ENCODE assay signal across 18 cellular contexts in genomic region chr2:231632559-231633142, GRCh38. TPM values are rescaled to one million over a fixed set of nuclear protein-coding genes. Genes with fewer than 3 reads are reported as not detected.
A peak's percentile ranks its signal among the peaks of the same experiment; 100 is the strongest.
DNase-seq lines count a peak whose midpoint lies in the region; ATAC-seq and TF ChIP-seq lines count a peak whose summit lies in the region.
"Had no signal": no experiment of that assay in that cellular context is flagged by ENCODE, and none has a peak within 500 bp of the region (broad histone marks: within the 10 kb centered on the region; RNA-seq: fewer than 3 reads in every experiment).

No MANE protein-coding gene starts in this region.

- H3K4me1 Mint-ChIP-seq in activated T-helper 17 cell treated with anti-CD3 and anti-CD28 coated beads, Interleukin-2, amount 50 U/mL, for 72 hours, result peaks cover 5% of the 10 kb centered on the region
- H3K4me1 Mint-ChIP-seq in CD8-positive, alpha-beta memory T cell, result peaks cover 4 to 5% (median 4%) of the 10 kb centered on the region in 3 donors

- no peaks in the 10 kb centered on the region for H3K27me3 ChIP-seq in BLaER1
- no peaks in the 10 kb centered on the region for H3K27me3 ChIP-seq in osteoblast (ENCODE audit: insufficient read depth, low read length)
- H3K27me3 ChIP-seq in testis, result no peaks in the 10 kb centered on the region
- H3K27me3 ChIP-seq in CD8-positive, alpha-beta memory T cell (ENCODE audit: insufficient read depth, low read length, poor library complexity, severe bottlenecking), result no peaks in the 10 kb centered on the region
- H3K27me3 ChIP-seq in thyroid gland, result no peaks in the 10 kb centered on the region
- H3K27me3 ChIP-seq: upper lobe of left lung had no signal

- H3K9me3 ChIP-seq in BLaER1 (no peaks in the 10 kb centered on the region), osteoblast (ENCODE audit: low read depth, low read length) (no peaks in the 10 kb centered on the region), testis (no peaks in the 10 kb centered on the region), thyroid gland (no peaks in the 10 kb centered on the region)
- no peaks in the 10 kb centered on the region for H3K9me3 ChIP-seq in CD8-positive, alpha-beta memory T cell (ENCODE audit: low read length)
- H3K9me3 ChIP-seq: upper lobe of left lung had no signal

- peak overlapping the region; percentile 57 for H2AFZ ChIP-seq in osteoblast (ENCODE audit: low read length)

- H3K27ac ChIP-seq in BLaER1, result peak overlapping the region; percentile 48
- H3K27ac ChIP-seq in osteoblast (ENCODE audit: low read depth, low read length), result peak overlapping the region; percentile 62
- H3K27ac ChIP-seq in testis, result no peak overlapping the region
- no peak overlapping the region for H3K27ac ChIP-seq in CD8-positive, alpha-beta memory T cell (ENCODE audit: low read depth, low read length)
- peak overlapping the region in 1 of 3 donors; percentile 67 for H3K27ac ChIP-seq in thyroid gland
- H3K27ac ChIP-seq: upper lobe of left lung had no signal

- 0 out of 2 replicates have a peak overlapping the region, but pooled peaks have one; percentile 48 for H3K9ac ChIP-seq in BLaER1

- intact Hi-C loops in testis (cut with DNase I; ENCODE audit: low total_unique reads), result no loop called here
- intact Hi-C loops in thyroid gland (cut with DNase I), result no loop called here

- peaks cover 46% of the 10 kb centered on the region for H3K4me1 ChIP-seq in BLaER1
- peaks cover 30% of the 10 kb centered on the region for H3K4me1 ChIP-seq in osteoblast (ENCODE audit: insufficient read depth, low read length)
- H3K4me1 ChIP-seq in testis, result no peaks in the 10 kb centered on the region
- H3K4me1 ChIP-seq in CD8-positive, alpha-beta memory T cell (ENCODE audit: insufficient read depth, low read length), result no peaks in the 10 kb centered on the region
- peaks cover 7 to 32% of the 10 kb centered on the region in 2 donors for H3K4me1 ChIP-seq in thyroid gland

- no peaks in the 10 kb centered on the region for H3K27me3 Mint-ChIP-seq in activated T-helper 17 cell treated with anti-CD3 and anti-CD28 coated beads, Interleukin-2, amount 50 U/mL, for 72 hours
- peaks cover 0 to 4% of the 10 kb centered on the region in 2 donors for H3K27me3 Mint-ChIP-seq in CD8-positive, alpha-beta memory T cell
- H3K27me3 Mint-ChIP-seq: activated naive CD8-positive, alpha-beta T cell treated with anti-CD3 and anti-CD28 coated beads for 36 hours had no signal

- H3K4me2 ChIP-seq in BLaER1 (peak overlapping the region; percentile 55), osteoblast (ENCODE audit: insufficient read depth, low read length) (peak overlapping the region; percentile 12)

- no peak overlapping the region for H3K4me3 Mint-ChIP-seq in activated T-helper 17 cell treated with anti-CD3 and anti-CD28 coated beads, Interleukin-2, amount 50 U/mL, for 72 hours
- no peak overlapping the region for H3K4me3 Mint-ChIP-seq in CD8-positive, alpha-beta memory T cell
- H3K4me3 Mint-ChIP-seq: activated naive CD8-positive, alpha-beta T cell treated with anti-CD3 and anti-CD28 coated beads for 36 hours; CD4-positive, CD25-positive, alpha-beta regulatory T cell; dendritic cell treated with granulocyte-macrophage colony-stimulating factor and Interleukin-4, amounts not matched to agents 40 ng/mL and 50 ng/mL, for 4 days had no signal

- peak overlapping the region; percentile 20 for H3K27ac Mint-ChIP-seq in activated T-helper 17 cell treated with anti-CD3 and anti-CD28 coated beads, Interleukin-2, amount 50 U/mL, for 72 hours
- H3K27ac Mint-ChIP-seq in CD8-positive, alpha-beta memory T cell, result no peak overlapping the region
- H3K27ac Mint-ChIP-seq: activated naive CD8-positive, alpha-beta T cell treated with anti-CD3 and anti-CD28 coated beads for 36 hours; dendritic cell treated with granulocyte-macrophage colony-stimulating factor and Interleukin-4, amounts not matched to agents 40 ng/mL and 50 ng/mL, for 4 days had no signal

- H4K20me1 ChIP-seq in BLaER1, result no peaks in the 10 kb centered on the region
- no peaks in the 10 kb centered on the region for H4K20me1 ChIP-seq in osteoblast (ENCODE audit: insufficient read depth, low read length)

- TF ChIP-seq POLR2A in testis (IDR thresholded peaks at IDR 0.05), result no peak
- no peak for TF ChIP-seq POLR2A in thyroid gland (IDR thresholded peaks at IDR 0.05)

- ATAC-seq in activated T-helper 17 cell treated with anti-CD3 and anti-CD28 coated beads, Interleukin-2, amount 50 U/mL, for 72 hours (replicated peaks), result no peak
- ATAC-seq: activated CD4-positive, CD25-positive, alpha-beta regulatory T cell treated with anti-CD3 and anti-CD28 coated beads, Interleukin-2, amount 50 U/mL, for 24 hours had no signal

- CTCF ChIA-PET in CD8-positive, alpha-beta memory T cell (lab: Charles Lee), result interaction anchor here (1.1 to 2.4 kb wide), 3 partner anchors 10 to 150 kb away, joined by 3 to 5 read pairs (median 3); no protein-coding TSS in a partner anchor

- H3K36me3 Mint-ChIP-seq in activated T-helper 17 cell treated with anti-CD3 and anti-CD28 coated beads, Interleukin-2, amount 50 U/mL, for 72 hours (ENCODE audit: low read depth), result no peaks in the 10 kb centered on the region
- H3K36me3 Mint-ChIP-seq in CD8-positive, alpha-beta memory T cell, result no peaks in the 10 kb centered on the region
- H3K36me3 Mint-ChIP-seq: activated naive CD8-positive, alpha-beta T cell treated with anti-CD3 and anti-CD28 coated beads for 36 hours; CD4-positive, CD25-positive, alpha-beta regulatory T cell had no signal

- H3K4me3 ChIP-seq in BLaER1 (no peak overlapping the region), fibroblast of mammary gland (ENCODE audit: control insufficient read depth, low read depth, low read length) (no peak overlapping the region), osteoblast (ENCODE audit: insufficient read depth, low read length) (no peak overlapping the region), testis (no peak overlapping the region), thyroid gland (replicated peaks in 1 of 3) (no peak overlapping the region)
- no peak overlapping the region for H3K4me3 ChIP-seq in CD8-positive, alpha-beta memory T cell (ENCODE audit: low read length)
- H3K4me3 ChIP-seq: upper lobe of left lung had no signal

- DNase-seq in fibroblast of mammary gland (ENCODE audit: low read depth) (peak; percentile 79), osteoblast (ENCODE audit: insufficient read length, low spot score, missing footprints) (peak; percentile 97), NCI-H510A (lab: John Stamatoyannopoulos, UW) (no peak), testis (no peak), thyroid gland (no peak)
- no peak for DNase-seq in CD8-positive, alpha-beta memory T cell
- DNase-seq: activated naive CD8-positive, alpha-beta T cell treated with anti-CD3 and anti-CD28 coated beads for 36 hours; CD4-positive, CD25-positive, alpha-beta regulatory T cell; NCI-H1436 treated with DMSO at 0.1 percent for 48 hours; NCI-H524 treated with DMSO at 0.1 percent for 48 hours; upper lobe of left lung had no signal

- POLR2A ChIA-PET in CD8-positive, alpha-beta memory T cell (lab: Charles Lee), result no interaction called here

- 82 to 87% methylated on average over 14 of the region's 14 CpGs for WGBS in testis, 2 donors
- WGBS in thyroid gland, 2 donors, result 73 to 81% methylated on average over 14 of the region's 14 CpGs

- H3K36me3 ChIP-seq in BLaER1 (no peaks in the 10 kb centered on the region), osteoblast (ENCODE audit: insufficient read depth, low read length) (no peaks in the 10 kb centered on the region), testis (ENCODE audit: low read depth, missing control alignments) (no peaks in the 10 kb centered on the region), thyroid gland (no peaks in the 10 kb centered on the region)
- H3K36me3 ChIP-seq in CD8-positive, alpha-beta memory T cell (ENCODE audit: insufficient read depth, low read length), result no peaks in the 10 kb centered on the region
- H3K36me3 ChIP-seq: upper lobe of left lung had no signal

- no peaks in the 10 kb centered on the region for H3K79me2 ChIP-seq in osteoblast (ENCODE audit: insufficient read depth, low read length)

- H3K9me3 Mint-ChIP-seq in activated T-helper 17 cell treated with anti-CD3 and anti-CD28 coated beads, Interleukin-2, amount 50 U/mL, for 72 hours, result no peaks in the 10 kb centered on the region
- H3K9me3 Mint-ChIP-seq in CD8-positive, alpha-beta memory T cell, result no peaks in the 10 kb centered on the region
- H3K9me3 Mint-ChIP-seq: activated naive CD8-positive, alpha-beta T cell treated with anti-CD3 and anti-CD28 coated beads for 36 hours; CD4-positive, CD25-positive, alpha-beta regulatory T cell; dendritic cell treated with granulocyte-macrophage colony-stimulating factor and Interleukin-4, amounts not matched to agents 40 ng/mL and 50 ng/mL, for 4 days had no signal

- TF ChIP-seq CTCF in fibroblast of mammary gland (conservative IDR thresholded peaks at IDR 0.05; ENCODE audit: control insufficient read depth, insufficient read depth, low read depth, low read length), result no peak
- TF ChIP-seq CTCF in osteoblast (IDR thresholded peaks at IDR 0.05; ENCODE audit: extremely low read depth, low read depth, low read length), result no peak
- no peak for TF ChIP-seq CTCF in testis (IDR thresholded peaks at IDR 0.05)
- no peak for TF ChIP-seq CTCF in thyroid gland (IDR thresholded peaks at IDR 0.05)

RNA-seq across cellular contexts. Expression of gene TEX44, which starts 40.0 kb away (rescaled TPM):
- total RNA-seq in activated T-helper 17 cell treated with anti-CD3 and anti-CD28 coated beads, Interleukin-2, amount 50 U/mL, for 72 hours, result not detected
- total RNA-seq in osteoblast (not detected in 2 replicates), testis (100 to 1,000 TPM in 1 of 2 donors, 10 to 100 TPM in 1; 84.4 to 248 TPM), thyroid gland (under 1 TPM in 1 of 4 donors, not detected in 3; 0.54 TPM)
- polyA plus RNA-seq in testis (ENCODE audit: insufficient read depth, low read depth, low replicate concordance), result 166 TPM
- not detected for total RNA-seq in CD8-positive, alpha-beta memory T cell
- polyA plus RNA-seq in CD8-positive, alpha-beta memory T cell, result not detected
- total RNA-seq: activated naive CD8-positive, alpha-beta T cell treated with anti-CD3 and anti-CD28 coated beads for 36 hours; CD4-positive, CD25-positive, alpha-beta regulatory T cell; mononuclear cell; posterior vena cava; T-helper 1 cell treated with Interleukin-12 subunit alpha and Interleukin-12 subunit beta and Interleukin-4 antibody, amounts not matched to agents 30 ng/mL and 1 ng/mL, for 36 hours; upper lobe of left lung had no signal
- polyA plus RNA-seq: CD4-positive, CD25-positive, alpha-beta regulatory T cell had no signal

Comparison
In these comparisons a context has a peak if more than half of its experiments do, and no peak if none do; other contexts are left out.
1. H3K27ac ChIP-seq: peak in BLaER1 (single experiment) and osteoblast (single experiment); none in testis (0 of 2) and CD8-positive, alpha-beta memory T cell (single experiment).
2. DNase-seq: peak in fibroblast of mammary gland (single experiment) and osteoblast (single experiment); none in NCI-H510A (single experiment), testis (single experiment), CD8-positive, alpha-beta memory T cell (0 of 5) and thyroid gland (0 of 2).
3. RNA of gene TEX44, which starts 40.0 kb away (total RNA-seq): 84.4 to 248 TPM in testis; 0.54 TPM in thyroid gland, not detected in activated T-helper 17 cell treated with anti-CD3 and anti-CD28 coated beads, Interleukin-2, amount 50 U/mL, for 72 hours, not detected in osteoblast and not detected in CD8-positive, alpha-beta memory T cell; every median in the first group is over 10 times any median in the second.